In genomic region chr22:40487663-40488249, GRCh38 we compare ENCODE assay signal across 8 cellular contexts.
DNase-seq lines count a peak whose midpoint lies in the region; ATAC-seq and TF ChIP-seq lines count a peak whose summit lies in the region.

No MANE protein-coding gene starts in this region.

- H3K4me1 ChIP-seq in BLaER1 (peaks cover 60% of the 10 kb centered on the region), endodermal cell (ENCODE audit: control insufficient read depth, insufficient read depth, low read length) (peaks cover 4% of the 10 kb centered on the region), ovary (ENCODE audit: insufficient read depth) (peaks cover 11% of the 10 kb centered on the region)

- TF ChIP-seq CTCF in GM12865 (IDR thresholded peaks at IDR 0.05; ENCODE audit: insufficient read depth, low read depth, low read length, missing control alignments) = peak; percentile 69
- peak; percentile 92 for TF ChIP-seq CTCF in endodermal cell (conservative IDR thresholded peaks at IDR 0.05)
- peak; percentile 8 to 59 (median 26) for TF ChIP-seq CTCF in ovary (IDR thresholded peaks at IDR 0.05)

- H3K4me2 ChIP-seq in BLaER1 = peak overlapping the region; percentile 38

- H3K9me3 Mint-ChIP-seq in endodermal cell = no peaks in the 10 kb centered on the region

- H4K20me1 ChIP-seq in BLaER1 = peaks cover 6% of the 10 kb centered on the region; the same call in 1 of the 2 replicates

- no peak for TF ChIP-seq EP300 in ovary (IDR thresholded peaks at IDR 0.05)

- H3K36me3 ChIP-seq in BLaER1 = peaks cover 20% of the 10 kb centered on the region
- H3K36me3 ChIP-seq in endodermal cell (ENCODE audit: control insufficient read depth, insufficient read depth, low read length) = no peaks in the 10 kb centered on the region
- no peaks in the 10 kb centered on the region for H3K36me3 ChIP-seq in ovary

- no peak overlapping the region; the same call in 1 of the 2 replicates for H3K27ac ChIP-seq in BLaER1
- no peak overlapping the region for H3K27ac ChIP-seq in endodermal cell (ENCODE audit: low read depth, low read length)
- H3K27ac ChIP-seq in ovary = no peak overlapping the region

- peaks cover 25% of the 10 kb centered on the region for H3K4me1 Mint-ChIP-seq in endodermal cell

- no peak overlapping the region for H3K4me3 Mint-ChIP-seq in endodermal cell

- H3K4me3 ChIP-seq in BLaER1 (no peak overlapping the region), GM12865 (ENCODE audit: low read depth, low read length) (no peak overlapping the region), endodermal cell (ENCODE audit: low read length) (no peak overlapping the region), ovary (no peak overlapping the region)

- no peak for TF ChIP-seq POLR2A in ovary (IDR thresholded peaks at IDR 0.05)

- H3K36me3 Mint-ChIP-seq in endodermal cell (ENCODE audit: low read depth) = peaks cover 17% of the 10 kb centered on the region

- intact Hi-C loops in ovary (cut with DNase I) = loop anchor here in 1 of 4 donors (10.0 kb wide), 1 partner anchor 53 kb away; no protein-coding TSS in a partner anchor

- peak overlapping the region; percentile 74 for H3K27ac Mint-ChIP-seq in endodermal cell

- no peak overlapping the region for H3K9ac ChIP-seq in BLaER1
- H3K9ac ChIP-seq in endodermal cell (ENCODE audit: extremely low read depth, low read length, poor library complexity, severe bottlenecking) = no peak overlapping the region

- H3K9me3 ChIP-seq in BLaER1 (no peaks in the 10 kb centered on the region), endodermal cell (ENCODE audit: control insufficient read depth, low read length) (no peaks in the 10 kb centered on the region), ovary (no peaks in the 10 kb centered on the region)

- ATAC-seq in HG03457 (IDR thresholded peaks at IDR 0.05; ENCODE audit: unreplicated experiment) (no peak), GM19467 (IDR thresholded peaks at IDR 0.05; ENCODE audit: unreplicated experiment) (no peak)

- WGBS in endodermal cell (ENCODE audit: insufficient coverage in 1 of 2, insufficient read length in 1 of 2), 2 experiments = 25 to 67% methylated on average over 1 to 2 of the region's 3 CpGs
- 64 to 70% (median 70%) methylated on average over 3 of the region's 3 CpGs for WGBS in ovary, 3 donors

- H3K27me3 ChIP-seq in BLaER1 (no peaks in the 10 kb centered on the region), endodermal cell (ENCODE audit: control insufficient read depth, insufficient read depth, low read length, poor library complexity, severe bottlenecking) (no peaks in the 10 kb centered on the region), ovary (no peaks in the 10 kb centered on the region)

- no peaks in the 10 kb centered on the region for H3K27me3 Mint-ChIP-seq in endodermal cell (ENCODE audit: insufficient read depth)

- DNase-seq in GM12865 (ENCODE audit: low read depth) (peak; percentile 37), OCI-M1 (lab: John Stamatoyannopoulos, UW) (peak; percentile 44), endodermal cell (no peak), ovary (no peak), globus pallidus (ENCODE audit: low spot score) (no peak)

Comparison
In these comparisons a context has a peak if more than half of its experiments do, and no peak if none do; other contexts are left out.
1. DNase-seq: peak in GM12865 (single experiment) and OCI-M1 (single experiment); none in endodermal cell (single experiment), ovary (0 of 5) and globus pallidus (single experiment).
2. CTCF ChIP-seq: peak in every context shown above with its lines; median percentile 92 in endodermal cell; 69 in GM12865; 26 in ovary.